Comparison of ENCODE assay signal across 18 cellular contexts in genomic region chr10:127937069-127937468, GRCh38. TPM values are rescaled to one million over a fixed set of nuclear protein-coding genes. Genes with fewer than 3 reads are reported as not detected.
DNase-seq lines count a peak whose midpoint lies in the region; ATAC-seq, FAIRE-seq and TF ChIP-seq lines count a peak whose summit lies in the region.
"Had no signal": no experiment of that assay in that cellular context is flagged by ENCODE, and none has a peak within 500 bp of the region (broad histone marks: within the 10 kb centered on the region; RNA-seq: fewer than 3 reads in every experiment).

No MANE protein-coding gene starts in this region.

- H3K27me3 ChIP-seq in GM23338 (ENCODE audit: insufficient read depth) (no peaks in the 10 kb centered on the region), SK-N-SH (ENCODE audit: insufficient read depth) (no peaks in the 10 kb centered on the region), H1 (replicated peaks in 1 of 4; ENCODE audit: control insufficient read depth in 3 of 4, extremely low read depth in 1 of 4, insufficient read depth in 3 of 4, low read length in 3 of 4) (no peaks in the 10 kb centered on the region)

- no peak overlapping the region for H4K91ac ChIP-seq in H1 (replicated peaks; ENCODE audit: insufficient read length, low read length)

- DNase-seq in GM23338 (ENCODE audit: low spot score) (peak; percentile 18), SK-N-SH (no peak), H1 (ENCODE audit: low read depth in 1 of 2, low spot score in 2 of 2) (no peak), putamen (ENCODE audit: low spot score) (peak; percentile 43), NCI-H1105 (lab: John Stamatoyannopoulos, UW) (no peak)
- DNase-seq in activated naive CD4-positive, alpha-beta T cell (lab: John Stamatoyannopoulos, UW) = no peak
- DNase-seq in stimulated activated CD4-positive, alpha-beta T cell treated with anti-CD3 and anti-CD28 coated beads, Interleukin-12 subunit alpha, Interleukin-12 subunit beta, amount 100 ng/mL, for 4 hours = no peak
- DNase-seq in activated CD4-positive, alpha-beta T cell treated with anti-CD3 and anti-CD28 coated beads, Interleukin-2, amount 10 ng/mL, durations not matched to agents 7 days and 5 days = no peak
- DNase-seq: COR-L47, DMS153, EL, IMR-90, NCI-H226, NCI-H526 had no signal

- H2BK5ac ChIP-seq in H1 (ENCODE audit: low read depth, low read length) = 0 out of 2 replicates have a peak overlapping the region, but pooled peaks have one; percentile 1

- no peaks in the 10 kb centered on the region for H3K23me2 ChIP-seq in H1 (ENCODE audit: low read depth, low read length)

- no peak for TF ChIP-seq CTCF in GM23338 (conservative IDR thresholded peaks at IDR 0.05; ENCODE audit: low read depth in 2 of 2)
- no peak for TF ChIP-seq CTCF in SK-N-SH (IDR thresholded peaks at IDR 0.05)
- TF ChIP-seq CTCF in H1 (IDR thresholded peaks at IDR 0.05; ENCODE audit: control extremely low read depth in 1 of 3, insufficient read depth in 1 of 3, low read depth in 1 of 3, low read length in 3 of 3) = no peak

- no peaks in the 10 kb centered on the region for H3K79me1 ChIP-seq in H1 (ENCODE audit: low read depth, low read length)

- TF ChIP-seq EP300 in SK-N-SH (IDR thresholded peaks at IDR 0.05; ENCODE audit: borderline replicate concordance in 1 of 2, low read depth in 1 of 2, low read length in 1 of 2) (no peak), H1 (IDR thresholded peaks at IDR 0.05; ENCODE audit: borderline replicate concordance in 1 of 2, low read depth in 2 of 2, low read length in 2 of 2) (no peak)

- H3K27ac Mint-ChIP-seq in GM23338 = peak overlapping the region; percentile 78; the same call in 1 of the 2 replicates
- no peak overlapping the region for H3K27ac Mint-ChIP-seq in activated CD4-positive, alpha-beta T cell treated with anti-CD3 and anti-CD28 coated beads, Interleukin-2, amount 10 ng/mL, durations not matched to agents 7 days and 5 days

- H3K27me3 Mint-ChIP-seq in GM23338 (ENCODE audit: insufficient read depth, low read depth, poor library complexity) = peaks cover 6% of the 10 kb centered on the region
- H3K27me3 Mint-ChIP-seq in activated CD4-positive, alpha-beta T cell treated with anti-CD3 and anti-CD28 coated beads, Interleukin-2, amount 10 ng/mL, durations not matched to agents 7 days and 5 days = no peaks in the 10 kb centered on the region

- H3K27ac ChIP-seq in GM23338 (ENCODE audit: low read depth) = no peak overlapping the region
- peak overlapping the region in 1 of 2 experiments; percentile 17; a peak in 2 of 4 replicates for H3K27ac ChIP-seq in SK-N-SH (ENCODE audit: low read depth in 2 of 2, low read length in 1 of 2)
- H3K27ac ChIP-seq in H1 (ENCODE audit: low read depth, low read length) = no peak overlapping the region
- H3K27ac ChIP-seq: A549 had no signal

- POLR2A ChIA-PET in SK-N-SH (lab: Yijun Ruan, JAX) = no interaction called here
- POLR2A ChIA-PET in H1 (lab: Charles Lee; ENCODE audit: partially characterized antibody) = no interaction called here
- POLR2A ChIA-PET in activated CD4-positive, alpha-beta T cell treated with anti-CD3 and anti-CD28 coated beads, Interleukin-2, amount 10 ng/mL, durations not matched to agents 7 days and 5 days (lab: Charles Lee) = no interaction called here

- TF ChIP-seq RAD21 in SK-N-SH (IDR thresholded peaks at IDR 0.05; ENCODE audit: low read length) (no peak), H1 (IDR thresholded peaks at IDR 0.05 in 1 of 2, conservative IDR thresholded peaks at IDR 0.05 in 1 of 2; ENCODE audit: low read depth in 2 of 2, low read length in 2 of 2) (no peak)

- H3K56ac ChIP-seq in H1 (replicated peaks; ENCODE audit: insufficient read length, low read depth, low read length) = no peak overlapping the region

- H3K4me3 ChIP-seq in GM23338 = no peak overlapping the region
- no peak overlapping the region for H3K4me3 ChIP-seq in SK-N-SH (ENCODE audit: low read depth in 2 of 2, low read length in 1 of 2)
- H3K4me3 ChIP-seq in H1 (ENCODE audit: extremely low read depth in 1 of 4, insufficient read depth in 2 of 4, low read depth in 3 of 4, low read length in 4 of 4) = no peak overlapping the region
- H3K4me3 ChIP-seq: A549, HAP-1 had no signal

- no peak overlapping the region for H3K18ac ChIP-seq in H1 (ENCODE audit: extremely low read depth, low read length)

- FAIRE-seq in H1 (lab: Jason Lieb, UNC) = no peak
- FAIRE-seq: A549 had no signal

- no peaks in the 10 kb centered on the region for H4K20me1 ChIP-seq in GM23338 (replicated peaks; ENCODE audit: insufficient read depth)
- no peaks in the 10 kb centered on the region for H4K20me1 ChIP-seq in SK-N-SH (ENCODE audit: insufficient read depth)
- no peaks in the 10 kb centered on the region for H4K20me1 ChIP-seq in H1 (replicated peaks in 1 of 2; ENCODE audit: control insufficient read depth in 1 of 2, insufficient read depth in 2 of 2, low read length in 2 of 2)

- H2AFZ ChIP-seq in GM23338 = no peak overlapping the region
- H2AFZ ChIP-seq in SK-N-SH (ENCODE audit: low read depth) = no peak overlapping the region
- H2AFZ ChIP-seq in H1 (ENCODE audit: low read length) = no peak overlapping the region

- H3K4me1 ChIP-seq in GM23338 (ENCODE audit: insufficient read depth) (peaks cover 7% of the 10 kb centered on the region; the same call in 1 of the 2 replicates), SK-N-SH (ENCODE audit: control insufficient read depth in 1 of 2, insufficient read depth in 2 of 2, low read depth in 1 of 2, low read length in 1 of 2) (peaks cover 9 to 16% of the 10 kb centered on the region in 2 experiments; a peak in 2 of 4 replicates), H1 (replicated peaks in 1 of 4; ENCODE audit: control insufficient read depth in 3 of 4, insufficient read depth in 4 of 4, low read length in 3 of 4) (peaks cover 0 to 3% (median 0%) of the 10 kb centered on the region in 4 experiments; a peak in 1 of 7 replicates)
- H3K4me1 ChIP-seq: A549, HAP-1 had no signal

- no peak overlapping the region; the same call in 1 of the 2 replicates for H2BK12ac ChIP-seq in H1 (ENCODE audit: low read depth, low read length)

- H4K8ac ChIP-seq in H1 (ENCODE audit: extremely low read depth, insufficient read depth, low read length) = no peak overlapping the region

- H3K9me3 ChIP-seq in SK-N-SH (no peaks in the 10 kb centered on the region), H1 (ENCODE audit: insufficient read depth in 2 of 2, low read depth in 1 of 2, low read length in 1 of 2) (no peaks in the 10 kb centered on the region)
- H3K9me3 ChIP-seq: A549, HAP-1 had no signal

- H3K4ac ChIP-seq in H1 (replicated peaks; ENCODE audit: insufficient read length, low read depth, low read length) = no peak overlapping the region

- H3K79me2 ChIP-seq in GM23338 (replicated peaks; ENCODE audit: insufficient read depth) = no peaks in the 10 kb centered on the region
- H3K79me2 ChIP-seq in SK-N-SH (ENCODE audit: insufficient read depth) = no peaks in the 10 kb centered on the region
- no peaks in the 10 kb centered on the region for H3K79me2 ChIP-seq in H1 (ENCODE audit: control insufficient read depth in 1 of 2, insufficient read depth in 2 of 2, low read length in 2 of 2)

- peaks cover 20% of the 10 kb centered on the region for H3K4me1 Mint-ChIP-seq in GM23338
- H3K4me1 Mint-ChIP-seq in activated CD4-positive, alpha-beta T cell treated with anti-CD3 and anti-CD28 coated beads, Interleukin-2, amount 10 ng/mL, durations not matched to agents 7 days and 5 days = no peaks in the 10 kb centered on the region

- no peaks in the 10 kb centered on the region for H3K36me3 ChIP-seq in GM23338 (ENCODE audit: insufficient read depth)
- H3K36me3 ChIP-seq in SK-N-SH (replicated peaks in 1 of 2; ENCODE audit: control insufficient read depth in 1 of 2, insufficient read depth in 2 of 2, low read length in 1 of 2) = peaks cover 0 to 3% of the 10 kb centered on the region in 2 experiments
- no peaks in the 10 kb centered on the region for H3K36me3 ChIP-seq in H1 (ENCODE audit: control insufficient read depth in 2 of 4, insufficient read depth in 4 of 4, low read length in 3 of 4)
- H3K36me3 ChIP-seq: HAP-1 had no signal

- H2BK120ac ChIP-seq in H1 (replicated peaks; ENCODE audit: low read depth, low read length) = no peak overlapping the region

- H3K4me3 Mint-ChIP-seq in GM23338 = no peak overlapping the region
- H3K4me3 Mint-ChIP-seq in activated CD4-positive, alpha-beta T cell treated with anti-CD3 and anti-CD28 coated beads, Interleukin-2, amount 10 ng/mL, durations not matched to agents 7 days and 5 days = no peak overlapping the region
- H3K4me3 Mint-ChIP-seq: CD14-positive monocyte had no signal

- H3K4me2 ChIP-seq in GM23338 = no peak overlapping the region
- H3K4me2 ChIP-seq in SK-N-SH = peak overlapping the region; percentile 40; the same call in 1 of the 2 replicates
- no peak overlapping the region for H3K4me2 ChIP-seq in H1 (ENCODE audit: insufficient read depth in 1 of 2, low read depth in 2 of 2, low read length in 2 of 2)
- H3K4me2 ChIP-seq: A549 had no signal

- H4K5ac ChIP-seq in H1 (ENCODE audit: insufficient read length, low read depth, low read length) = no peak overlapping the region

- H2BK20ac ChIP-seq in H1 (ENCODE audit: low read length) = no peak overlapping the region

- no peaks in the 10 kb centered on the region for H3K9me3 Mint-ChIP-seq in GM23338
- no peaks in the 10 kb centered on the region for H3K9me3 Mint-ChIP-seq in activated CD4-positive, alpha-beta T cell treated with anti-CD3 and anti-CD28 coated beads, Interleukin-2, amount 10 ng/mL, durations not matched to agents 7 days and 5 days

- H3F3A ChIP-seq in GM23338 (replicated peaks; ENCODE audit: low read depth) = no peaks in the 10 kb centered on the region
- peaks cover 6% of the 10 kb centered on the region for H3F3A ChIP-seq in SK-N-SH (replicated peaks; ENCODE audit: insufficient read depth)

- H3K14ac ChIP-seq in H1 (ENCODE audit: insufficient read length) = no peak overlapping the region

- H2BK15ac ChIP-seq in H1 (ENCODE audit: low read length) = no peak overlapping the region

- no peak overlapping the region for H3K23ac ChIP-seq in H1 (ENCODE audit: insufficient read length)

- H2AK5ac ChIP-seq in H1 (ENCODE audit: low read depth, low read length) = no peak overlapping the region

- no peak for ATAC-seq in GM23338
- ATAC-seq: A549 had no signal

- no peaks in the 10 kb centered on the region for H3K36me3 Mint-ChIP-seq in GM23338 (ENCODE audit: low read depth)
- no peaks in the 10 kb centered on the region for H3K36me3 Mint-ChIP-seq in activated CD4-positive, alpha-beta T cell treated with anti-CD3 and anti-CD28 coated beads, Interleukin-2, amount 10 ng/mL, durations not matched to agents 7 days and 5 days (ENCODE audit: low read depth)

- CTCF ChIA-PET in SK-N-SH (lab: Yijun Ruan, JAX) (interaction anchor here (0.6 to 3.1 kb wide), 5 partner anchors 13 to 74 kb away, joined by 3 to 10 read pairs (median 3); no protein-coding TSS in a partner anchor), H1 (lab: Charles Lee; ENCODE audit: partially characterized antibody) (interaction anchor here (0.5 to 2.0 kb wide), 5 partner anchors 12 to 382 kb away, joined by 3 to 5 read pairs (median 3); no protein-coding TSS in a partner anchor)
- CTCF ChIA-PET in activated CD4-positive, alpha-beta T cell treated with anti-CD3 and anti-CD28 coated beads, Interleukin-2, amount 10 ng/mL, durations not matched to agents 7 days and 5 days (lab: Charles Lee) = no interaction called here

- H3K9ac ChIP-seq in SK-N-SH (no peak overlapping the region), H1 (replicated peaks in 1 of 4; ENCODE audit: extremely low read depth in 1 of 4, low read depth in 3 of 4, low read length in 3 of 4) (no peak overlapping the region)

- no peak for TF ChIP-seq POLR2A in H1 (IDR thresholded peaks at IDR 0.05; ENCODE audit: control extremely low read depth in 1 of 2, low read depth in 2 of 2, low read length in 2 of 2)

- H3K9me2 ChIP-seq in GM23338 (ENCODE audit: insufficient read depth) (no peaks in the 10 kb centered on the region), SK-N-SH (no peaks in the 10 kb centered on the region)

RNA-seq across cellular contexts. Expression of gene PTPRE, which starts 30.2 kb away (rescaled TPM):
- total RNA-seq in GM23338 (2014; rRNA removed; shearing (Covaris generic)) = 0.42 and 0.54 TPM in 2 replicates
- polyA plus RNA-seq in GM23338 (2016; fragmentation: Nextera tagmentation; extraction: Ambion mirVana) (0.34 and 3.0 TPM in 2 replicates), SK-N-SH (2012; rRNA removed) (6.2 and 11.8 TPM in 2 replicates), H1 (2011; rRNA removed) (0.33 and 0.52 TPM in 2 replicates)
- polyA plus RNA-seq in SK-N-SH (2012; cell fraction: cytosol; rRNA removed) = 8.9 and 9.4 TPM in 2 replicates
- 19.9 and 21.3 TPM in 2 replicates for polyA plus RNA-seq in SK-N-SH (2012; cell fraction: nucleus; rRNA removed)
- 0.54 and 0.69 TPM in 2 replicates for total RNA-seq in H1 (2021; fragmentation: NEBNext Ultra II Directional; extraction: Animal tissue kit (Norgen Biotek cat#: 25700))
- 0.30 TPM for polyA plus RNA-seq in H1 (2011; cell fraction: cytosol; rRNA removed)
- 1.8 TPM for polyA plus RNA-seq in H1 (2011; cell fraction: nucleus; rRNA removed)
- 0.55 to 1.9 TPM (median 0.93 TPM) in 4 replicates for polyA plus RNA-seq in H1 (2012, experiment 1 of 2)
- polyA plus RNA-seq in H1 (2012, experiment 2 of 2) = 0.08 TPM
- polyA plus RNA-seq in H1 (2013, experiment 1 of 2) = 1.5 TPM
- polyA plus RNA-seq in H1 (2013, experiment 2 of 2) = 0.72 TPM
- polyA minus RNA-seq in H1 (2011; rRNA and poly(A)+ RNA removed) = 0.56 and 2.1 TPM in 2 replicates
- 3.0 TPM for polyA minus RNA-seq in H1 (2011; cell fraction: cytosol; rRNA and poly(A)+ RNA removed)
- 1.7 TPM for polyA minus RNA-seq in H1 (2011; cell fraction: nucleus; rRNA and poly(A)+ RNA removed)
- 10 to 100 TPM; 24.1 to 25.6 TPM for total RNA-seq in activated CD4-positive, alpha-beta T cell treated with anti-CD3 and anti-CD28 coated beads, Interleukin-2, amount 10 ng/mL, durations not matched to agents 7 days and 5 days

RNA-seq across cellular contexts. Expression of gene CLRN3, which starts 44.3 kb away (rescaled TPM):
- total RNA-seq in GM23338 (2014; rRNA removed; shearing (Covaris generic)) = not detected in 2 replicates
- polyA plus RNA-seq in GM23338 (2016; fragmentation: Nextera tagmentation; extraction: Ambion mirVana) (not detected in 2 replicates), SK-N-SH (2012; rRNA removed) (0.08 and 0.25 TPM in 2 replicates), H1 (2011; rRNA removed) (not detected in 2 replicates)
- 0.13 and 0.28 TPM in 2 replicates for polyA plus RNA-seq in SK-N-SH (2012; cell fraction: cytosol; rRNA removed)
- polyA plus RNA-seq in SK-N-SH (2012; cell fraction: nucleus; rRNA removed) = 0.08 and 0.21 TPM in 2 replicates
- total RNA-seq in H1 (2021; fragmentation: NEBNext Ultra II Directional; extraction: Animal tissue kit (Norgen Biotek cat#: 25700)) = not detected in 2 replicates
- not detected for polyA plus RNA-seq in H1 (2011; cell fraction: cytosol; rRNA removed)
- polyA plus RNA-seq in H1 (2011; cell fraction: nucleus; rRNA removed) = not detected
- polyA plus RNA-seq in H1 (2012, experiment 1 of 2) = not detected in 4 replicates
- not detected for polyA plus RNA-seq in H1 (2012, experiment 2 of 2)
- polyA plus RNA-seq in H1 (2013, experiment 1 of 2) = not detected
- polyA plus RNA-seq in H1 (2013, experiment 2 of 2) = not detected
- 0.16 TPM in 1 of 2 replicates, not detected in the other for polyA minus RNA-seq in H1 (2011; rRNA and poly(A)+ RNA removed)
- not detected for polyA minus RNA-seq in H1 (2011; cell fraction: cytosol; rRNA and poly(A)+ RNA removed)
- polyA minus RNA-seq in H1 (2011; cell fraction: nucleus; rRNA and poly(A)+ RNA removed) = not detected
- not detected for total RNA-seq in activated CD4-positive, alpha-beta T cell treated with anti-CD3 and anti-CD28 coated beads, Interleukin-2, amount 10 ng/mL, durations not matched to agents 7 days and 5 days
- total RNA-seq: IMR-90, OCI-LY7 had no signal
- polyA plus RNA-seq: IMR-90 had no signal

Comparison
In these comparisons a context has a peak if more than half of its experiments do, and no peak if none do; other contexts are left out.
1. DNase-seq: peak in GM23338 (single experiment) and putamen (single experiment); none in SK-N-SH (single experiment), H1 (0 of 2), activated naive CD4-positive, alpha-beta T cell (0 of 4), stimulated activated CD4-positive, alpha-beta T cell treated with anti-CD3 and anti-CD28 coated beads, Interleukin-12 subunit alpha, Interleukin-12 subunit beta, amount 100 ng/mL, for 4 hours (single experiment), NCI-H1105 (single experiment) and activated CD4-positive, alpha-beta T cell treated with anti-CD3 and anti-CD28 coated beads, Interleukin-2, amount 10 ng/mL, durations not matched to agents 7 days and 5 days (single experiment).
2. RNA of gene PTPRE, which starts 30.2 kb away (total RNA-seq): 24.1 to 25.6 TPM in activated CD4-positive, alpha-beta T cell treated with anti-CD3 and anti-CD28 coated beads, Interleukin-2, amount 10 ng/mL, durations not matched to agents 7 days and 5 days; 0.54 to 0.69 TPM in H1 and 0.42 to 0.54 TPM in GM23338; every median in the first group is over 10 times any median in the second.